ENCODE assay signal across 14 cellular contexts in the genomic region with DNA sequence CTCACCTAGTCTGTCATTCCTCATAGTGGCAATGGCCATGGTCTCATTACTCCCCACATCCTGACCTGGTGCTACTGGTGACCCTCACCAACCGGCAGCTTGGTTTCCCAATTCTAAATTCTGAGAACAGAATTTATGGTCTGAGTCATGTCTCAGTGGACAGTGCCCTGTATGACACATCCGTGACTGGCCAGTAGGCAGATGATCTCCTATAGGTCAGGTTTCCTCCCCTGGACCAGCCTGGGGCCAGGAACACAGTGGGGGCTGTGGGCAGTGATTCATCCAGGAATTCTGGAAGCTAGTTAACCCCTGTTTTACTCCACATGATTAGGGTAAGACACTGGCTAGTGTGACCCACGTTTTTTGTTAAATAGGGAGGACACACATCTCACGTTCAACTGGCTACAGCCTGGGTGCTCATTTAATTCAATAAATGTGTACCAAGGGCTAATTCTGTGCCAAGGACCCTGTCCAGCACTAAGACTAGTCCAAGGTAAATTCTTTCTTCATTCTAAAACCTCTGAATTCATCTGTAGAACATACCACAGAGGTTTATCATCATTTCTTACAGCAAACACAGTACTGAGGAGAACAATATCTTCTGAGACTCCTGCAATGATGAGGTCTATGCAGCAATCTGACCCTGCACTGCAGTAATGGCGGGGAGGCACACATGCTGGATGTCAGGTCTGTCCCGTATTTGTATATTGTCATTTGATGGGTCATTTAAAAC.
DNase-seq lines count a peak whose midpoint lies in the region; ATAC-seq and TF ChIP-seq lines count a peak whose summit lies in the region.
"Had no signal": no experiment of that assay in that cellular context is flagged by ENCODE, and none has a peak within 500 bp of the region (broad histone marks: within the 10 kb centered on the region; RNA-seq: fewer than 3 reads in every experiment).

No MANE protein-coding gene starts in this region.

- H3K4me3 ChIP-seq in fibroblast of villous mesenchyme (ENCODE audit: low read depth, low read length): no peak overlapping the region
- H3K4me3 ChIP-seq in skeletal muscle satellite cell (ENCODE audit: low read length): peak overlapping the region; percentile 10
- H3K4me3 ChIP-seq: HAP-1 had no signal

- no peak for ATAC-seq in HG03432 (IDR thresholded peaks at IDR 0.05; ENCODE audit: unreplicated experiment)
- ATAC-seq: naive thymus-derived CD8-positive, alpha-beta T cell; WTC11 had no signal

- peak; percentile 98 for DNase-seq in HCEC 1CT
- DNase-seq in SW480 (ENCODE audit: low spot score): peak; percentile 80
- DNase-seq in fibroblast of villous mesenchyme (ENCODE audit: low read depth): peak; percentile 93
- no peak for DNase-seq in RPMI8226
- no peak for DNase-seq in HPDE6-E6E7 (ENCODE audit: extremely low spot score)
- no peak for DNase-seq in retina
- DNase-seq: DMS79 treated with DMSO at 0.1 percent for 48 hours; hypothalamus; naive thymus-derived CD8-positive, alpha-beta T cell; NCI-H1694 treated with DMSO at 0.1 percent for 48 hours had no signal

- H3K27me3 ChIP-seq in skeletal muscle satellite cell (ENCODE audit: control insufficient read depth, insufficient read depth, low read length): no peaks in the 10 kb centered on the region

- no peak for TF ChIP-seq CTCF in fibroblast of villous mesenchyme (IDR thresholded peaks at IDR 0.05; ENCODE audit: insufficient read depth, low read depth, low read length)

- no peaks in the 10 kb centered on the region for H3K9me3 ChIP-seq in skeletal muscle satellite cell (replicated peaks; ENCODE audit: low read length)
- H3K9me3 ChIP-seq: HAP-1 had no signal

- H3K4me1 ChIP-seq in skeletal muscle satellite cell (ENCODE audit: control insufficient read depth, insufficient read depth, low read length): peaks cover 34% of the 10 kb centered on the region
- H3K4me1 ChIP-seq: HAP-1 had no signal

- no peaks in the 10 kb centered on the region for H3K36me3 ChIP-seq in skeletal muscle satellite cell (ENCODE audit: insufficient read depth, low read length)
- H3K36me3 ChIP-seq: HAP-1 had no signal

- H3K9ac ChIP-seq in skeletal muscle satellite cell (ENCODE audit: low read depth, low read length): peak overlapping the region; percentile 47

- peak overlapping the region; percentile 61 for H3K4me2 ChIP-seq in skeletal muscle satellite cell (ENCODE audit: low read length)

Comparison
In these comparisons a context has a peak if more than half of its experiments do, and no peak if none do; other contexts are left out.
1. DNase-seq: peak in HCEC 1CT (single experiment), SW480 (single experiment) and fibroblast of villous mesenchyme (single experiment); none in RPMI8226 (single experiment), HPDE6-E6E7 (single experiment) and retina (single experiment).